ENCODE assay signal across 16 cellular contexts in genomic region chr21:41725421-41726021, GRCh38.
DNase-seq lines count a peak whose midpoint lies in the region; ATAC-seq lines count a peak whose summit lies in the region.
"Had no signal": no experiment of that assay in that cellular context is flagged by ENCODE, and none has a peak within 500 bp of the region (broad histone marks: within the 10 kb centered on the region; RNA-seq: fewer than 3 reads in every experiment).

No MANE protein-coding gene starts in this region.

- peaks cover 64 to 82% of the 10 kb centered on the region in 2 donors for H3K27me3 Mint-ChIP-seq in stimulated activated naive B cell treated with anti-CD40 and anti-IgM and Interleukin-4, amounts not matched to agents 10 μg/mL and 1 μg/mL and 100 μg/mL, for 72 hours

- peak; percentile 16 to 23 for ATAC-seq in stimulated activated naive B cell treated with anti-CD40 and anti-IgM and Interleukin-4, amounts not matched to agents 10 μg/mL and 1 μg/mL and 100 μg/mL, for 72 hours (replicated peaks)
- no peak for ATAC-seq in GM18858 (IDR thresholded peaks at IDR 0.05; ENCODE audit: unreplicated experiment)

- no peaks in the 10 kb centered on the region for H3K36me3 Mint-ChIP-seq in stimulated activated naive B cell treated with anti-CD40 and anti-IgM and Interleukin-4, amounts not matched to agents 10 μg/mL and 1 μg/mL and 100 μg/mL, for 72 hours
- H3K36me3 Mint-ChIP-seq: CD4-positive, CD25-positive, alpha-beta regulatory T cell had no signal

- H3K4me3 Mint-ChIP-seq in stimulated activated naive B cell treated with anti-CD40 and anti-IgM and Interleukin-4, amounts not matched to agents 10 μg/mL and 1 μg/mL and 100 μg/mL, for 72 hours, result peak overlapping the region; percentile 14 to 21
- H3K4me3 Mint-ChIP-seq: activated B cell treated with CpG ODN at 0.5 μM for 24 hours; CD4-positive, CD25-positive, alpha-beta regulatory T cell; neural crest cell had no signal

- no peaks in the 10 kb centered on the region for H3K9me3 Mint-ChIP-seq in stimulated activated naive B cell treated with anti-CD40 and anti-IgM and Interleukin-4, amounts not matched to agents 10 μg/mL and 1 μg/mL and 100 μg/mL, for 72 hours
- H3K9me3 Mint-ChIP-seq: activated B cell treated with CpG ODN at 0.5 μM for 24 hours, neural crest cell had no signal

- peaks cover 6 to 7% of the 10 kb centered on the region in 2 donors for H3K4me1 Mint-ChIP-seq in stimulated activated naive B cell treated with anti-CD40 and anti-IgM and Interleukin-4, amounts not matched to agents 10 μg/mL and 1 μg/mL and 100 μg/mL, for 72 hours

- H3K27ac Mint-ChIP-seq in stimulated activated naive B cell treated with anti-CD40 and anti-IgM and Interleukin-4, amounts not matched to agents 10 μg/mL and 1 μg/mL and 100 μg/mL, for 72 hours, result no peak overlapping the region
- H3K27ac Mint-ChIP-seq: activated B cell treated with CpG ODN at 0.5 μM for 24 hours; CD4-positive, CD25-positive, alpha-beta regulatory T cell had no signal

- peak; percentile 7 for DNase-seq in activated CD4-positive, alpha-beta T cell treated with anti-CD3 and anti-CD28 coated beads for 48 hours
- DNase-seq in activated CD4-positive, alpha-beta T cell treated with anti-CD3 and anti-CD28 coated beads for 1 hour, result no peak
- DNase-seq in astrocyte of the hippocampus (ENCODE audit: low read depth, low spot score), result peak; percentile 22
- peak; percentile 70 for DNase-seq in left kidney (ENCODE audit: low read depth, low spot score)
- no peak for DNase-seq in stimulated activated naive B cell treated with anti-CD40 and anti-IgM and Interleukin-4, amounts not matched to agents 10 μg/mL and 1 μg/mL and 100 μg/mL, for 72 hours
- DNase-seq in NCI-H345 treated with DMSO at 0.1 percent for 48 hours (lab: John Stamatoyannopoulos, UW; ENCODE audit: unreplicated experiment), result no peak
- no peak for DNase-seq in NCI-H1417 (lab: John Stamatoyannopoulos, UW)
- DNase-seq: activated B cell treated with CpG ODN at 0.5 μM for 24 hours; activated naive CD4-positive, alpha-beta T cell treated with anti-CD3 and anti-CD28 coated beads, Interleukin-2, amount 50 U/mL, for 16 hours; CD4-positive, CD25-positive, alpha-beta regulatory T cell; DND-41; NCI-H1694 treated with DMSO at 0.1 percent for 48 hours; NCI-H524 treated with DMSO at 0.1 percent for 48 hours; stimulated activated CD4-positive, alpha-beta T cell treated with anti-CD3 and anti-CD28 coated beads, Interleukin-2, amount 100 ng/mL, for 24 hours had no signal

Comparison
In these comparisons a context has a peak if more than half of its experiments do, and no peak if none do; other contexts are left out.
1. DNase-seq: peak in activated CD4-positive, alpha-beta T cell treated with anti-CD3 and anti-CD28 coated beads for 48 hours (single experiment), astrocyte of the hippocampus (single experiment) and left kidney (single experiment); none in activated CD4-positive, alpha-beta T cell treated with anti-CD3 and anti-CD28 coated beads for 1 hour (single experiment), stimulated activated naive B cell treated with anti-CD40 and anti-IgM and Interleukin-4, amounts not matched to agents 10 μg/mL and 1 μg/mL and 100 μg/mL, for 72 hours (single experiment), NCI-H345 treated with DMSO at 0.1 percent for 48 hours (single experiment) and NCI-H1417 (0 of 3).